Comparison of ENCODE assay signal across 10 cellular contexts in the genomic region with DNA sequence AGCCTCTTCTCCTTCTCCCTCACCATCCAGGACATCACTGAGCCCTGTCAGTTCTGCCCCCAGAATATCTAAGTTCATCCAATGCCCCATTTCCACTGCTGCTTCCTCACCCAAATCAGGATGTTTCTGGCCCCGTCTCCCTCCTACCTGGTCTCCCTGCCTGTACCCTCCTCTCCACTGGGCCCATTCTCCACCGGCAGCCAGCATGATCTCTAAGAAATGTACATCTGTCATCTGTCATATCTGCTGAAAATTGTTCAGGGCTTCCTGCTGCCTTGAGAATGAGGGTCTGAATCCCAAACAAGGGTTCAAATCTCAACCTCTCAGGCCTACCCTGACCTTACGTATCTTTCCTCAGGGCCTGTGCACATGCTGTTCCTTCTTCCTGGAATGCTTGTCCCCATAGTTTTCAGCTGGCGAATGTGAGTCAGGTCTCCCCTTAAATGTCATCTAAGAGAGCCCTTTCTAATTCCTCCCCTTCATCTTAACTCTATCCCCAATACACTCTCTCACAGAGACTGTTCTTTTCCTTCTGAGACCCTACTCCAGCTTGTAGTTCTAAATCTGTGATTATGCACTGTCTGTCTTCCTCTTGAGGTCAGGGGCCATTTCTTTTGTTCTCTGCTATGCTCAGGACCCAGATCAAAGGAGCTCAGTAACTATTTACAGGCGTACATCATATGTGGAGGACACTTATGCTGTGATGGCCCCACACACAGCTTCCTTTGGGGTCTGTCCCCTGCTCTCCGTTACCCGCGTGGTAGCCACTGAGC. TPM values are rescaled to one million over a fixed set of nuclear protein-coding genes. Genes with fewer than 3 reads are reported as not detected.
A peak's percentile ranks its signal among the peaks of the same experiment; 100 is the strongest.
DNase-seq lines count a peak whose midpoint lies in the region; ATAC-seq, FAIRE-seq and TF ChIP-seq lines count a peak whose summit lies in the region.
"Had no signal": no experiment of that assay in that cellular context is flagged by ENCODE, and none has a peak within 500 bp of the region (broad histone marks: within the 10 kb centered on the region; RNA-seq: fewer than 3 reads in every experiment).

No MANE protein-coding gene starts in this region.

- H3K9me3 ChIP-seq in GM12878 (replicated peaks; ENCODE audit: control insufficient read depth, insufficient read depth, low read length) (peaks cover 1% of the 10 kb centered on the region), mucosa of rectum (ENCODE audit: control insufficient read depth in 2 of 2, low read length in 2 of 2) (no peaks in the 10 kb centered on the region), tibial nerve (peaks cover 0 to 1% (median under 1%) of the 10 kb centered on the region in 4 donors), BE2C (no peaks in the 10 kb centered on the region; the same call in 1 of the 2 replicates)

- TF ChIP-seq POLR2A in GM12878 (IDR thresholded peaks at IDR 0.05; ENCODE audit: low read depth, low read length), result no peak
- no peak for TF ChIP-seq POLR2A in tibial nerve (IDR thresholded peaks at IDR 0.05)
- TF ChIP-seq POLR2A in GM12891 (IDR thresholded peaks at IDR 0.05; ENCODE audit: low read depth, low read length), result no peak

- no peak overlapping the region for H2AFZ ChIP-seq in GM12878 (ENCODE audit: control insufficient read depth, low read depth, low read length)

- H4K20me1 ChIP-seq in GM12878 (ENCODE audit: control insufficient read depth, insufficient read depth), result no peaks in the 10 kb centered on the region; the same call in 1 of the 2 replicates

- peaks cover 9 to 10% of the 10 kb centered on the region in 2 experiments; a peak in 3 of 4 replicates for H3K36me3 ChIP-seq in GM12878 (ENCODE audit: control insufficient read depth in 2 of 2, insufficient read depth in 2 of 2, low read length in 1 of 2)
- H3K36me3 ChIP-seq in mucosa of rectum (ENCODE audit: control insufficient read depth in 2 of 2, insufficient read depth in 2 of 2, low read length in 2 of 2), result no peaks in the 10 kb centered on the region
- H3K36me3 ChIP-seq in tibial nerve, result no peaks in the 10 kb centered on the region
- no peaks in the 10 kb centered on the region for H3K36me3 ChIP-seq in BE2C

- H3K27ac ChIP-seq in GM12878 (ENCODE audit: control insufficient read depth, insufficient read depth), result 0 out of 2 replicates have a peak overlapping the region, but pooled peaks have one; percentile 7
- peak overlapping the region; percentile 70 to 78 for H3K27ac ChIP-seq in mucosa of rectum (ENCODE audit: low read depth in 2 of 2, low read length in 2 of 2)
- peak overlapping the region in 3 of 4 donors; percentile 71 to 86 (median 79) for H3K27ac ChIP-seq in tibial nerve

- peaks cover 8% of the 10 kb centered on the region for H3K9me3 Mint-ChIP-seq in activated naive CD4-positive, alpha-beta T cell treated with anti-CD3 and anti-CD28 coated beads, Interleukin-2, amount 10 ng/mL, durations not matched to agents 7 days and 5 days

- POLR2A ChIA-PET in GM12878 (lab: Charles Lee), result interaction anchor here (0.8 to 1.3 kb wide), 4 partner anchors 11 to 29 kb away, joined by 3 to 5 read pairs (median 4); no protein-coding TSS in a partner anchor

- H3K9ac ChIP-seq in GM12878 (ENCODE audit: control insufficient read depth, insufficient read depth, low read length), result no peak overlapping the region
- peak overlapping the region in 1 of 2 donors; percentile 14 for H3K9ac ChIP-seq in mucosa of rectum (ENCODE audit: low read depth in 1 of 2, low read length in 2 of 2)

- no peak overlapping the region for H3K4me2 ChIP-seq in GM12878 (ENCODE audit: control insufficient read depth, insufficient read depth)

- SMC1A ChIA-PET in GM12878 (lab: Charles Lee; ENCODE audit: uncharacterized antibody, unreplicated experiment), result interaction anchor here (0.6 to 6.0 kb wide), 15 partner anchors 11 to 174 kb away, joined by 3 to 40 read pairs (median 3); no protein-coding TSS in a partner anchor

- H3K4me1 ChIP-seq in GM12878 (ENCODE audit: control insufficient read depth, insufficient read depth, low read length) (peaks cover 91% of the 10 kb centered on the region), mucosa of rectum (ENCODE audit: control insufficient read depth in 2 of 2, insufficient read depth in 2 of 2, low read length in 2 of 2) (peaks cover 38 to 62% of the 10 kb centered on the region in 2 donors), tibial nerve (peaks cover 0 to 97% (median 80%) of the 10 kb centered on the region in 4 donors), BE2C (peaks cover 5% of the 10 kb centered on the region; the same call in 1 of the 2 replicates)

- RAD21 ChIA-PET in GM12878 (lab: Charles Lee; ENCODE audit: unreplicated experiment), result interaction anchor here (1.0 to 1.3 kb wide), 4 partner anchors 10 to 29 kb away, joined by 3 read pairs; no protein-coding TSS in a partner anchor

- H3K27ac Mint-ChIP-seq in activated naive CD4-positive, alpha-beta T cell treated with anti-CD3 and anti-CD28 coated beads, Interleukin-2, amount 10 ng/mL, durations not matched to agents 7 days and 5 days, result peak overlapping the region; percentile 67

- H3K79me2 ChIP-seq in GM12878 (ENCODE audit: control insufficient read depth, insufficient read depth, low read length), result peaks cover 91% of the 10 kb centered on the region

- no peak for ATAC-seq in GM12878

- no peak for FAIRE-seq in GM12878 (lab: Jason Lieb, UNC)
- FAIRE-seq in GM12891 (lab: Jason Lieb, UNC), result no peak

- H3K4me1 Mint-ChIP-seq in activated naive CD4-positive, alpha-beta T cell treated with anti-CD3 and anti-CD28 coated beads, Interleukin-2, amount 10 ng/mL, durations not matched to agents 7 days and 5 days, result peaks cover 34% of the 10 kb centered on the region

- TF ChIP-seq EP300 in GM12878 (IDR thresholded peaks at IDR 0.05; ENCODE audit: borderline replicate concordance in 1 of 2, control insufficient read depth in 1 of 2, low read depth in 2 of 2, low read length in 2 of 2) (no peak), tibial nerve (IDR thresholded peaks at IDR 0.05) (no peak)

- no peak overlapping the region for H3K4me3 ChIP-seq in GM12878
- H3K4me3 ChIP-seq in mucosa of rectum (ENCODE audit: low read length in 2 of 2), result no peak overlapping the region
- no peak overlapping the region for H3K4me3 ChIP-seq in tibial nerve
- no peak overlapping the region for H3K4me3 ChIP-seq in BE2C (ENCODE audit: low read depth, low read length)
- H3K4me3 ChIP-seq: MG63 had no signal

- CTCF ChIA-PET in activated naive CD4-positive, alpha-beta T cell treated with anti-CD3 and anti-CD28 coated beads, Interleukin-2, amount 10 ng/mL, durations not matched to agents 7 days and 5 days (lab: Charles Lee), result no interaction called here
- CTCF ChIA-PET in GM12878 (lab: Yijun Ruan, JAX), result interaction anchor here (1.1 to 1.6 kb wide), 2 partner anchors 24 to 154 kb away, joined by 4 read pairs; no protein-coding TSS in a partner anchor

- peak overlapping the region; percentile 2 for H3K4me3 Mint-ChIP-seq in activated naive CD4-positive, alpha-beta T cell treated with anti-CD3 and anti-CD28 coated beads, Interleukin-2, amount 10 ng/mL, durations not matched to agents 7 days and 5 days

- H3K27me3 Mint-ChIP-seq in activated naive CD4-positive, alpha-beta T cell treated with anti-CD3 and anti-CD28 coated beads, Interleukin-2, amount 10 ng/mL, durations not matched to agents 7 days and 5 days, result no peaks in the 10 kb centered on the region

- TF ChIP-seq RAD21 in GM12878 (IDR thresholded peaks at IDR 0.05; ENCODE audit: insufficient read depth, low read depth, low read length), result no peak

- H3K36me3 Mint-ChIP-seq in activated naive CD4-positive, alpha-beta T cell treated with anti-CD3 and anti-CD28 coated beads, Interleukin-2, amount 10 ng/mL, durations not matched to agents 7 days and 5 days, result peaks cover 61% of the 10 kb centered on the region

- no TSS peak for BruUV-seq in GM12878 (replicated peaks; lab: Mats Ljungman, UMichigan)

- intact Hi-C loops in GM12878 (cut with micrococcal nuclease; ENCODE audit: unreplicated experiment), result no loop called here

- TF ChIP-seq CTCF in GM12878 (IDR thresholded peaks at IDR 0.05 in 2 of 3, conservative IDR thresholded peaks at IDR 0.05 in 1 of 3; ENCODE audit: control insufficient read depth in 2 of 3, extremely low read depth in 1 of 3, insufficient read depth in 1 of 3, low read depth in 3 of 3, low read length in 3 of 3) (no peak), tibial nerve (IDR thresholded peaks at IDR 0.05) (no peak), BE2C (IDR thresholded peaks at IDR 0.05; ENCODE audit: low read depth, low read length) (no peak)

- no peak for DNase-seq in activated naive CD4-positive, alpha-beta T cell treated with anti-CD3 and anti-CD28 coated beads, Interleukin-2, amount 10 ng/mL, durations not matched to agents 7 days and 5 days
- DNase-seq in activated naive CD4-positive, alpha-beta T cell treated with Interleukin-2 at 50 U/mL for 16 hours, result no peak
- no peak for DNase-seq in GM12878 (ENCODE audit: low read depth, low spot score)
- DNase-seq in tibial nerve (ENCODE audit: low spot score in 2 of 2), result no peak
- DNase-seq in BE2C, result no peak
- DNase-seq in DMS79 treated with DMSO at 0.1 percent for 48 hours (lab: John Stamatoyannopoulos, UW), result no peak
- no peak for DNase-seq in GM12891 (ENCODE audit: insufficient read length, low spot score)
- DNase-seq: RPMI8226 had no signal

- 95% methylated on average over 8 of the region's 8 CpGs for WGBS in GM12878 (ENCODE audit: insufficient coverage, insufficient replicate concordance, low lambda C conversion rate, missing lambda C conversion rate)
- 86 to 90% methylated on average over 8 of the region's 8 CpGs for WGBS in tibial nerve, 2 donors

- H3K27me3 ChIP-seq in GM12878 (replicated peaks in 1 of 2; ENCODE audit: control insufficient read depth in 2 of 2, insufficient read depth in 2 of 2, low read length in 1 of 2), result no peaks in the 10 kb centered on the region
- no peaks in the 10 kb centered on the region for H3K27me3 ChIP-seq in mucosa of rectum (ENCODE audit: control insufficient read depth in 2 of 2, insufficient read depth in 2 of 2, low read length in 2 of 2)
- H3K27me3 ChIP-seq in tibial nerve, result no peaks in the 10 kb centered on the region
- no peaks in the 10 kb centered on the region for H3K27me3 ChIP-seq in BE2C
- H3K27me3 ChIP-seq: MG63 had no signal

- in situ Hi-C loops in GM12878 (cut with MboI), result no loop called here

RNA-seq across cellular contexts. Expression of gene SMAD3, which starts 40.8 kb away (rescaled TPM):
- total RNA-seq in GM12878 (2013; cell fraction: nucleolus; rRNA removed), result 119 and 128 TPM in 2 replicates
- total RNA-seq in GM12878 (2014; rRNA removed) (12.2 and 15.6 TPM in 2 replicates), GM12878 (2014; rRNA removed; fragmentation: Illumina TruSeq; extraction: Trizol) (11.7 and 13.3 TPM in 2 replicates), GM12878 (2021) (39.9 and 40.0 TPM in 2 replicates), tibial nerve (10 to 100 TPM; 36.3 to 68.6 (median 44.1) TPM)
- 17.0 TPM for polyA plus RNA-seq in GM12878 (2011; ENCODE audit: low read depth)
- polyA plus RNA-seq in GM12878 (2011; rRNA removed) (15.0 and 28.2 TPM in 2 replicates), GM12878 (2014; fragmentation: Illumina TruSeq; extraction: Trizol) (31.9 and 43.2 TPM in 2 replicates), GM12878 (2014; fragmentation: Nextera tagmentation; extraction: Ambion mirVana) (1 to 10 TPM; 5.6 to 6.6 TPM), GM12878 (2014; rRNA removed) (22.4 and 27.7 TPM in 2 replicates), GM12878 (2016; fragmentation: Nextera tagmentation; extraction: Ambion mirVana) (10 to 100 TPM in 1 of 2 experiments, 1 to 10 TPM in 1; 8.0 to 18.7 TPM)
- 21.5 and 22.5 TPM in 2 replicates for polyA plus RNA-seq in GM12878 (2011; cell fraction: cytosol; rRNA removed)
- polyA plus RNA-seq in GM12878 (2011; cell fraction: nucleus; rRNA removed), result 85.6 and 92.9 TPM in 2 replicates
- polyA plus RNA-seq in GM12878 (2012), result 41.6 and 42.7 TPM in 2 replicates
- polyA minus RNA-seq in GM12878 (2011; rRNA and poly(A)+ RNA removed), result 23.3 and 26.4 TPM in 2 replicates
- polyA minus RNA-seq in GM12878 (2011; cell fraction: cytosol; rRNA and poly(A)+ RNA removed), result 11.1 and 14.3 TPM in 2 replicates
- 17.3 and 26.6 TPM in 2 replicates for polyA minus RNA-seq in GM12878 (2011; cell fraction: nucleus; rRNA and poly(A)+ RNA removed)
- 2.1 TPM for polyA plus RNA-seq in BE2C (2012; ENCODE audit: insufficient read depth, insufficient read length, low read depth)
- 36.4 TPM for polyA plus RNA-seq in GM12891 (2012; ENCODE audit: low read depth, missing spikeins)

Comparison
In these comparisons a context has a peak if more than half of its experiments do, and no peak if none do; other contexts are left out.
1. H3K27ac ChIP-seq: peak in every context shown above with its lines; median percentile 79 in tibial nerve; 74 in mucosa of rectum; 7 in GM12878.